ENCODE assay signal across 8 cellular contexts in genomic region chr1:167447521-167448136, GRCh38.
DNase-seq lines count a peak whose midpoint lies in the region; ATAC-seq and TF ChIP-seq lines count a peak whose summit lies in the region.

No MANE protein-coding gene starts in this region.

- H3K4me3 ChIP-seq in Loucy (ENCODE audit: low read length, poor library complexity, severe bottlenecking) (no peak overlapping the region), A673 (ENCODE audit: low read depth, low read length, poor library complexity, severe bottlenecking) (no peak overlapping the region)

- H3K27me3 ChIP-seq in Loucy (ENCODE audit: insufficient read depth, low read length, poor library complexity, severe bottlenecking) (no peaks in the 10 kb centered on the region), foreskin keratinocyte (peaks cover 8% of the 10 kb centered on the region), A673 (replicated peaks; ENCODE audit: insufficient read depth, low read depth, low read length, poor library complexity) (no peaks in the 10 kb centered on the region)

- no peaks in the 10 kb centered on the region for H3K9me2 ChIP-seq in Loucy (replicated peaks; ENCODE audit: low read depth, low read length)

- TF ChIP-seq CTCF in Loucy (conservative IDR thresholded peaks at IDR 0.05; ENCODE audit: low read length) (no peak), foreskin keratinocyte (conservative IDR thresholded peaks at IDR 0.05) (no peak), A673 (conservative IDR thresholded peaks at IDR 0.05; ENCODE audit: low read depth, low read length) (no peak), omental fat pad (IDR thresholded peaks at IDR 0.05) (no peak)

- H4K20me1 ChIP-seq in Loucy (ENCODE audit: insufficient read depth, low read length, poor library complexity, severe bottlenecking) = peaks cover 19% of the 10 kb centered on the region

- H3K9me3 ChIP-seq in Loucy (ENCODE audit: insufficient read depth, low read depth, low read length) (no peaks in the 10 kb centered on the region), A673 (ENCODE audit: low read depth, low read length, poor library complexity, severe bottlenecking) (no peaks in the 10 kb centered on the region)

- CTCF ChIA-PET in A673 (lab: Charles Lee) = no interaction called here

- no peaks in the 10 kb centered on the region; the same call in 1 of the 2 replicates for H3F3A ChIP-seq in Loucy (ENCODE audit: low read depth)

- ATAC-seq in GM21447 (IDR thresholded peaks at IDR 0.05; ENCODE audit: unreplicated experiment) = peak; percentile 76
- peak; percentile 70 for ATAC-seq in foreskin keratinocyte
- no peak for ATAC-seq in omental fat pad (ENCODE audit: low FRiP score)

- no peak overlapping the region for H3K9ac ChIP-seq in Loucy (ENCODE audit: low read depth, low read length, poor library complexity, severe bottlenecking)

- H3K79me2 ChIP-seq in Loucy (ENCODE audit: insufficient read depth, low read length) = peaks cover 30% of the 10 kb centered on the region; the same call in 1 of the 2 replicates

- peak overlapping the region; percentile 19 for H3K4me2 ChIP-seq in Loucy (ENCODE audit: low read depth, low read length, poor library complexity, severe bottlenecking)

- H3K27ac ChIP-seq in foreskin keratinocyte (no peak overlapping the region), A673 (ENCODE audit: low read depth, low read length, poor library complexity, severe bottlenecking) (no peak overlapping the region)

- no TSS peak for BruUV-seq in A673 (replicated peaks; lab: Mats Ljungman, UMichigan)

- H3K4me1 ChIP-seq in Loucy (ENCODE audit: insufficient read depth, low read length, poor library complexity, severe bottlenecking) (peaks cover 13% of the 10 kb centered on the region), foreskin keratinocyte (no peaks in the 10 kb centered on the region), A673 (ENCODE audit: insufficient read depth, low read length, poor library complexity, severe bottlenecking) (peaks cover 4% of the 10 kb centered on the region)

- H3K36me3 ChIP-seq in Loucy (ENCODE audit: insufficient read depth, low read length) (peaks cover 19% of the 10 kb centered on the region; the same call in 1 of the 2 replicates), A673 (ENCODE audit: insufficient read depth, low read length, poor library complexity, severe bottlenecking) (no peaks in the 10 kb centered on the region)

- H2AFZ ChIP-seq in Loucy (ENCODE audit: low read length) = no peak overlapping the region

- POLR2A ChIA-PET in A673 (lab: Charles Lee; ENCODE audit: low non-redundant PET) = no interaction called here

- DNase-seq in activated CD4-positive, alpha-beta T cell treated with anti-CD3 and anti-CD28 coated beads, Interleukin-2, amount 50 U/mL, for 4 hours = peak; percentile 67
- DNase-seq in foreskin keratinocyte (no peak), A673 (ENCODE audit: low spot score) (no peak), omental fat pad (ENCODE audit: low spot score) (no peak), amniotic stem cell (lab: John Stamatoyannopoulos, UW) (no peak)
- peak; percentile 63 to 64 for DNase-seq in stimulated activated CD8-positive, alpha-beta memory T cell treated with anti-CD3 and anti-CD28 coated beads, Interleukin-7, amount 100 ng/mL, for 4 hours (ENCODE audit: low read depth in 2 of 2)

- intact Hi-C loops in A673 (cut with micrococcal nuclease; ENCODE audit: unreplicated experiment) = loop anchor here (10.0 kb wide), 1 partner anchor 87 kb away; no protein-coding TSS in a partner anchor

Comparison
In these comparisons a context has a peak if more than half of its experiments do, and no peak if none do; other contexts are left out.
1. DNase-seq: peak in activated CD4-positive, alpha-beta T cell treated with anti-CD3 and anti-CD28 coated beads, Interleukin-2, amount 50 U/mL, for 4 hours (2 of 2) and stimulated activated CD8-positive, alpha-beta memory T cell treated with anti-CD3 and anti-CD28 coated beads, Interleukin-7, amount 100 ng/mL, for 4 hours (2 of 2); none in foreskin keratinocyte (0 of 2), A673 (single experiment), omental fat pad (single experiment) and amniotic stem cell (single experiment).